12 cellular contexts compared by ENCODE assay signal in genomic region chr13:30111810-30112209, GRCh38.
DNase-seq lines count a peak whose midpoint lies in the region; ATAC-seq and TF ChIP-seq lines count a peak whose summit lies in the region.
"Had no signal": no experiment of that assay in that cellular context is flagged by ENCODE, and none has a peak within 500 bp of the region (broad histone marks: within the 10 kb centered on the region; RNA-seq: fewer than 3 reads in every experiment).

No MANE protein-coding gene starts in this region.

- H3K4me1 Mint-ChIP-seq in activated CD4-positive, alpha-beta T cell treated with anti-CD3 and anti-CD28 coated beads for 36 hours, result peaks cover 21% of the 10 kb centered on the region
- peaks cover 25% of the 10 kb centered on the region for H3K4me1 Mint-ChIP-seq in activated CD4-positive, alpha-beta T cell treated with anti-CD3 and anti-CD28 coated beads, Interleukin-2, amount 10 ng/mL, durations not matched to agents 24 days and 14 days
- H3K4me1 Mint-ChIP-seq in activated naive CD8-positive, alpha-beta T cell treated with anti-CD3 and anti-CD28 coated beads for 36 hours, result peaks cover 15% of the 10 kb centered on the region
- H3K4me1 Mint-ChIP-seq in neural crest cell, result peaks cover 81% of the 10 kb centered on the region

- intact Hi-C loops in activated CD4-positive, alpha-beta T cell treated with anti-CD3 and anti-CD28 coated beads for 36 hours (cut with DNase I, micrococcal nuclease), result loop anchor here in 1 of 2 experiments (2.0 to 10.0 kb wide), 3 partner anchors 175 to 607 kb away; no protein-coding TSS in a partner anchor
- intact Hi-C loops in activated CD4-positive, alpha-beta T cell treated with anti-CD3 and anti-CD28 coated beads, Interleukin-2, amount 10 ng/mL, durations not matched to agents 24 days and 14 days (cut with micrococcal nuclease), result loop anchor here (2.0 kb wide), 1 partner anchor 177 kb away; no protein-coding TSS in a partner anchor

- TF ChIP-seq CTCF in neural crest cell (conservative IDR thresholded peaks at IDR 0.05), result peak; percentile 35

- peak; percentile 30 for DNase-seq in activated CD4-positive, alpha-beta T cell treated with anti-CD3 and anti-CD28 coated beads for 36 hours
- DNase-seq in activated CD4-positive, alpha-beta T cell treated with anti-CD3 and anti-CD28 coated beads, Interleukin-2, amount 10 ng/mL, durations not matched to agents 24 days and 14 days, result no peak
- DNase-seq in HuH-7 (ENCODE audit: low spot score) (peak; percentile 30), neural crest cell (ENCODE audit: low read depth, low spot score) (no peak), GDM1 (lab: John Stamatoyannopoulos, UW) (no peak)
- DNase-seq in activated naive CD8-positive, alpha-beta T cell treated with anti-CD3 and anti-CD28 coated beads for 36 hours, result peak; percentile 19
- DNase-seq in stimulated activated CD4-positive, alpha-beta T cell treated with anti-CD3 and anti-CD28 coated beads, Interleukin-12 subunit alpha, Interleukin-12 subunit beta, amount 100 ng/mL, for 4 hours, result no peak
- DNase-seq: activated CD4-positive, alpha-beta T cell treated with anti-CD3 and anti-CD28 coated beads for 4 hours; CD4-positive, alpha-beta T cell; NCI-H2171; small intestine had no signal

- no peaks in the 10 kb centered on the region for H3K27me3 Mint-ChIP-seq in activated CD4-positive, alpha-beta T cell treated with anti-CD3 and anti-CD28 coated beads for 36 hours
- peaks cover 9% of the 10 kb centered on the region for H3K27me3 Mint-ChIP-seq in activated CD4-positive, alpha-beta T cell treated with anti-CD3 and anti-CD28 coated beads, Interleukin-2, amount 10 ng/mL, durations not matched to agents 24 days and 14 days
- peaks cover 3% of the 10 kb centered on the region for H3K27me3 Mint-ChIP-seq in activated naive CD8-positive, alpha-beta T cell treated with anti-CD3 and anti-CD28 coated beads for 36 hours
- H3K27me3 Mint-ChIP-seq in neural crest cell (ENCODE audit: low read depth), result no peaks in the 10 kb centered on the region
- H3K27me3 Mint-ChIP-seq: CD4-positive, alpha-beta T cell had no signal

- H3K4me3 Mint-ChIP-seq in activated CD4-positive, alpha-beta T cell treated with anti-CD3 and anti-CD28 coated beads for 36 hours, result no peak overlapping the region
- H3K4me3 Mint-ChIP-seq in activated CD4-positive, alpha-beta T cell treated with anti-CD3 and anti-CD28 coated beads, Interleukin-2, amount 10 ng/mL, durations not matched to agents 24 days and 14 days, result no peak overlapping the region
- H3K4me3 Mint-ChIP-seq in activated naive CD8-positive, alpha-beta T cell treated with anti-CD3 and anti-CD28 coated beads for 36 hours, result no peak overlapping the region
- H3K4me3 Mint-ChIP-seq in neural crest cell, result peak overlapping the region; percentile 89

- ATAC-seq in activated CD4-positive, alpha-beta T cell treated with anti-CD3 and anti-CD28 coated beads for 36 hours, result no peak
- ATAC-seq in HG03045 (IDR thresholded peaks at IDR 0.05; ENCODE audit: unreplicated experiment), result no peak

- H3K9me3 Mint-ChIP-seq in activated CD4-positive, alpha-beta T cell treated with anti-CD3 and anti-CD28 coated beads for 36 hours (ENCODE audit: low read depth), result no peaks in the 10 kb centered on the region
- no peaks in the 10 kb centered on the region for H3K9me3 Mint-ChIP-seq in activated CD4-positive, alpha-beta T cell treated with anti-CD3 and anti-CD28 coated beads, Interleukin-2, amount 10 ng/mL, durations not matched to agents 24 days and 14 days
- no peaks in the 10 kb centered on the region for H3K9me3 Mint-ChIP-seq in activated naive CD8-positive, alpha-beta T cell treated with anti-CD3 and anti-CD28 coated beads for 36 hours
- no peaks in the 10 kb centered on the region for H3K9me3 Mint-ChIP-seq in neural crest cell
- H3K9me3 Mint-ChIP-seq: CD4-positive, alpha-beta T cell had no signal

- CTCF ChIA-PET in activated CD4-positive, alpha-beta T cell treated with anti-CD3 and anti-CD28 coated beads for 36 hours (lab: Charles Lee), result interaction anchor here (0.5 to 10.1 kb wide), 25 partner anchors 8 to 574 kb away, joined by 3 to 178 read pairs (median 4); no protein-coding TSS in a partner anchor

- POLR2A ChIA-PET in activated CD4-positive, alpha-beta T cell treated with anti-CD3 and anti-CD28 coated beads for 36 hours (lab: Charles Lee), result interaction anchor here (0.6 kb wide), 1 partner anchor 197 kb away, joined by 3 read pairs; no protein-coding TSS in a partner anchor

- H3K36me3 Mint-ChIP-seq in activated CD4-positive, alpha-beta T cell treated with anti-CD3 and anti-CD28 coated beads for 36 hours (ENCODE audit: low read depth), result no peaks in the 10 kb centered on the region
- no peaks in the 10 kb centered on the region for H3K36me3 Mint-ChIP-seq in activated CD4-positive, alpha-beta T cell treated with anti-CD3 and anti-CD28 coated beads, Interleukin-2, amount 10 ng/mL, durations not matched to agents 24 days and 14 days (ENCODE audit: low read depth)
- H3K36me3 Mint-ChIP-seq in activated naive CD8-positive, alpha-beta T cell treated with anti-CD3 and anti-CD28 coated beads for 36 hours, result no peaks in the 10 kb centered on the region
- H3K36me3 Mint-ChIP-seq in neural crest cell (ENCODE audit: low read depth), result no peaks in the 10 kb centered on the region

- no peak overlapping the region for H3K27ac Mint-ChIP-seq in activated CD4-positive, alpha-beta T cell treated with anti-CD3 and anti-CD28 coated beads for 36 hours
- no peak overlapping the region for H3K27ac Mint-ChIP-seq in activated CD4-positive, alpha-beta T cell treated with anti-CD3 and anti-CD28 coated beads, Interleukin-2, amount 10 ng/mL, durations not matched to agents 24 days and 14 days
- no peak overlapping the region for H3K27ac Mint-ChIP-seq in activated naive CD8-positive, alpha-beta T cell treated with anti-CD3 and anti-CD28 coated beads for 36 hours
- no peak overlapping the region for H3K27ac Mint-ChIP-seq in neural crest cell (ENCODE audit: unreplicated experiment)
- H3K27ac Mint-ChIP-seq: CD4-positive, alpha-beta T cell had no signal

Comparison
In these comparisons a context has a peak if more than half of its experiments do, and no peak if none do; other contexts are left out.
1. DNase-seq: peak in activated CD4-positive, alpha-beta T cell treated with anti-CD3 and anti-CD28 coated beads for 36 hours (single experiment), HuH-7 (single experiment) and activated naive CD8-positive, alpha-beta T cell treated with anti-CD3 and anti-CD28 coated beads for 36 hours (single experiment); none in activated CD4-positive, alpha-beta T cell treated with anti-CD3 and anti-CD28 coated beads, Interleukin-2, amount 10 ng/mL, durations not matched to agents 24 days and 14 days (single experiment), neural crest cell (single experiment), GDM1 (single experiment) and stimulated activated CD4-positive, alpha-beta T cell treated with anti-CD3 and anti-CD28 coated beads, Interleukin-12 subunit alpha, Interleukin-12 subunit beta, amount 100 ng/mL, for 4 hours (single experiment).